Comparison of ENCODE assay signal across 16 cellular contexts in genomic region chr1:36238433-36238832, GRCh38. TPM values are rescaled to one million over a fixed set of nuclear protein-coding genes. Genes with fewer than 3 reads are reported as not detected.
A peak's percentile ranks its signal among the peaks of the same experiment; 100 is the strongest.
DNase-seq lines count a peak whose midpoint lies in the region; ATAC-seq and TF ChIP-seq lines count a peak whose summit lies in the region.
"Had no signal": no experiment of that assay in that cellular context is flagged by ENCODE, and none has a peak within 500 bp of the region (broad histone marks: within the 10 kb centered on the region; RNA-seq: fewer than 3 reads in every experiment).

No MANE protein-coding gene starts in this region.

- H3K4me2 ChIP-seq in GM23338 = no peak overlapping the region
- H3K4me2 ChIP-seq: BLaER1 treated with 17β-estradiol and CSF1 and Interleukin-3, amounts not matched to agents 10 nM and 100 nM had no signal

- H3K4me3 Mint-ChIP-seq in GM23338 (no peak overlapping the region), nephron (peak overlapping the region in 1 of 3 experiments; percentile 27)
- H3K4me3 Mint-ChIP-seq in dendritic cell treated with granulocyte-macrophage colony-stimulating factor and Interleukin-4, amounts not matched to agents 40 ng/mL and 50 ng/mL, for 4 days = no peak overlapping the region

- H3K4me3 ChIP-seq in GM23338 = no peak overlapping the region
- H3K4me3 ChIP-seq: BLaER1 treated with 17β-estradiol and CSF1 and Interleukin-3, amounts not matched to agents 10 nM and 100 nM; pancreas had no signal

- no peaks in the 10 kb centered on the region for H3K9me3 Mint-ChIP-seq in GM23338
- H3K9me3 Mint-ChIP-seq in dendritic cell treated with granulocyte-macrophage colony-stimulating factor and Interleukin-4, amounts not matched to agents 40 ng/mL and 50 ng/mL, for 4 days = no peaks in the 10 kb centered on the region
- no peaks in the 10 kb centered on the region for H3K9me3 Mint-ChIP-seq in nephron

- peaks cover 6% of the 10 kb centered on the region; the same call in 1 of the 2 replicates for H3K4me1 ChIP-seq in GM23338 (ENCODE audit: insufficient read depth)

- no peaks in the 10 kb centered on the region for H3F3A ChIP-seq in GM23338 (replicated peaks; ENCODE audit: low read depth)

- H3K36me3 ChIP-seq in GM23338 (ENCODE audit: insufficient read depth) = no peaks in the 10 kb centered on the region
- H3K36me3 ChIP-seq: pancreas had no signal

- TF ChIP-seq CTCF in GM23338 (conservative IDR thresholded peaks at IDR 0.05; ENCODE audit: low read depth in 2 of 2) = no peak
- TF ChIP-seq CTCF in nephron (IDR thresholded peaks at IDR 0.05; ENCODE audit: unreplicated experiment in 3 of 3) = no peak

- peaks cover 6% of the 10 kb centered on the region; the same call in 1 of the 3 replicates for H3K4me1 Mint-ChIP-seq in GM23338
- peaks cover 33% of the 10 kb centered on the region for H3K4me1 Mint-ChIP-seq in dendritic cell treated with granulocyte-macrophage colony-stimulating factor and Interleukin-4, amounts not matched to agents 40 ng/mL and 50 ng/mL, for 4 days (ENCODE audit: low read depth)
- H3K4me1 Mint-ChIP-seq in nephron = peaks cover 31% of the 10 kb centered on the region

- no peaks in the 10 kb centered on the region for H3K9me2 ChIP-seq in GM23338 (ENCODE audit: insufficient read depth)

- intact Hi-C loops in dendritic cell treated with granulocyte-macrophage colony-stimulating factor and Interleukin-4, amounts not matched to agents 40 ng/mL and 50 ng/mL, for 4 days (cut with micrococcal nuclease) = no loop called here

- no peak for ATAC-seq in GM23338
- no peak for ATAC-seq in HG03378 (IDR thresholded peaks at IDR 0.05; ENCODE audit: unreplicated experiment)
- ATAC-seq: pancreas had no signal

- H2AFZ ChIP-seq in GM23338 = no peak overlapping the region

- no peaks in the 10 kb centered on the region for H3K27me3 ChIP-seq in GM23338 (ENCODE audit: insufficient read depth)
- H3K27me3 ChIP-seq: BLaER1 treated with 17β-estradiol and CSF1 and Interleukin-3, amounts not matched to agents 10 nM and 100 nM; pancreas had no signal

- DNase-seq in A172 (ENCODE audit: low spot score) = peak; percentile 10
- no peak for DNase-seq in GM23338 (ENCODE audit: low spot score)
- DNase-seq in NCI-H345 treated with DMSO at 0.1 percent for 48 hours (lab: John Stamatoyannopoulos, UW; ENCODE audit: unreplicated experiment) = no peak
- DNase-seq in OCI-M1 (lab: John Stamatoyannopoulos, UW) = no peak
- no peak for DNase-seq in kidney tubule cell (ENCODE audit: low spot score)
- DNase-seq: effector CD8-positive, alpha-beta T cell; NCI-H1105; NCI-H524; pancreas; RPMI8226; stimulated activated CD4-positive, alpha-beta T cell treated with anti-CD3 and anti-CD28 coated beads, Interleukin-4, amount 100 ng/mL, for 1 hour; stimulated activated naive CD4-positive, alpha-beta T cell treated with Interleukin-2 at 50 U/mL for 16 hours had no signal

- H4K20me1 ChIP-seq in GM23338 (replicated peaks; ENCODE audit: insufficient read depth) = peaks cover 86% of the 10 kb centered on the region

- H3K79me2 ChIP-seq in GM23338 (replicated peaks; ENCODE audit: insufficient read depth) = peaks cover 100% of the 10 kb centered on the region

- H3K36me3 Mint-ChIP-seq in GM23338 (ENCODE audit: low read depth) = peaks cover 39% of the 10 kb centered on the region
- H3K36me3 Mint-ChIP-seq in dendritic cell treated with granulocyte-macrophage colony-stimulating factor and Interleukin-4, amounts not matched to agents 40 ng/mL and 50 ng/mL, for 4 days (ENCODE audit: low read depth) = peaks cover 77% of the 10 kb centered on the region
- peaks cover 38% of the 10 kb centered on the region for H3K36me3 Mint-ChIP-seq in nephron (ENCODE audit: low read depth)

- H3K27ac Mint-ChIP-seq in GM23338 (0 out of 2 replicates have a peak overlapping the region, but pooled peaks have one; percentile 6), nephron (peak overlapping the region; percentile 36 to 73 (median 68))
- H3K27ac Mint-ChIP-seq in dendritic cell treated with granulocyte-macrophage colony-stimulating factor and Interleukin-4, amounts not matched to agents 40 ng/mL and 50 ng/mL, for 4 days = peak overlapping the region; percentile 22

- H3K27me3 Mint-ChIP-seq in GM23338 (ENCODE audit: insufficient read depth, low read depth, poor library complexity) (peaks cover 9% of the 10 kb centered on the region), nephron (ENCODE audit: low read depth) (no peaks in the 10 kb centered on the region)
- no peaks in the 10 kb centered on the region for H3K27me3 Mint-ChIP-seq in dendritic cell treated with granulocyte-macrophage colony-stimulating factor and Interleukin-4, amounts not matched to agents 40 ng/mL and 50 ng/mL, for 4 days

- peak overlapping the region; percentile 57; the same call in 1 of the 2 replicates for H3K27ac ChIP-seq in GM23338 (ENCODE audit: low read depth)
- H3K27ac ChIP-seq: BLaER1 treated with 17β-estradiol and CSF1 and Interleukin-3, amounts not matched to agents 10 nM and 100 nM; pancreas had no signal

TF ChIP-seq in GM23338, 12 proteins besides CTCF, POLR2A, EP300 and RAD21:
- TF ChIP-seq CREB1 (CRISPR knock-in tag; IDR thresholded peaks at IDR 0.05; ENCODE audit: low read depth) (no peak), REST (IDR thresholded peaks at IDR 0.05; ENCODE audit: unreplicated experiment) (no peak), EZH2 (IDR thresholded peaks at IDR 0.05; ENCODE audit: low read depth, unreplicated experiment) (no peak), NANOG (IDR thresholded peaks at IDR 0.05; ENCODE audit: borderline replicate concordance) (no peak), ZNF114 (CRISPR knock-in tag; IDR thresholded peaks at IDR 0.05) (no peak), ZNF331 (CRISPR knock-in tag; IDR thresholded peaks at IDR 0.05; ENCODE audit: low read depth) (no peak), EZH2phosphoT487 (IDR thresholded peaks at IDR 0.05; ENCODE audit: unreplicated experiment) (no peak), JUNB (IDR thresholded peaks at IDR 0.05; ENCODE audit: unreplicated experiment) (no peak)

RNA-seq across cellular contexts. Expression of gene THRAP3, which starts 14.2 kb away (rescaled TPM):
- total RNA-seq in A172 (2014; rRNA removed; shearing (Covaris generic)) = 50.0 and 53.5 TPM in 2 replicates
- total RNA-seq in GM23338 (2014; rRNA removed; shearing (Covaris generic)) = 127 and 145 TPM in 2 replicates
- polyA plus RNA-seq in GM23338 (2016; fragmentation: Nextera tagmentation; extraction: Ambion mirVana) = 147 and 161 TPM in 2 replicates

Comparison
In these comparisons a context has a peak if more than half of its experiments do, and no peak if none do; other contexts are left out.
1. H3K27ac Mint-ChIP-seq: peak in every context shown above with its lines; median percentile 68 in nephron; 22 in dendritic cell treated with granulocyte-macrophage colony-stimulating factor and Interleukin-4, amounts not matched to agents 40 ng/mL and 50 ng/mL, for 4 days; 6 in GM23338.